ENCODE assay signal across 1 cellular context in the genomic region with DNA sequence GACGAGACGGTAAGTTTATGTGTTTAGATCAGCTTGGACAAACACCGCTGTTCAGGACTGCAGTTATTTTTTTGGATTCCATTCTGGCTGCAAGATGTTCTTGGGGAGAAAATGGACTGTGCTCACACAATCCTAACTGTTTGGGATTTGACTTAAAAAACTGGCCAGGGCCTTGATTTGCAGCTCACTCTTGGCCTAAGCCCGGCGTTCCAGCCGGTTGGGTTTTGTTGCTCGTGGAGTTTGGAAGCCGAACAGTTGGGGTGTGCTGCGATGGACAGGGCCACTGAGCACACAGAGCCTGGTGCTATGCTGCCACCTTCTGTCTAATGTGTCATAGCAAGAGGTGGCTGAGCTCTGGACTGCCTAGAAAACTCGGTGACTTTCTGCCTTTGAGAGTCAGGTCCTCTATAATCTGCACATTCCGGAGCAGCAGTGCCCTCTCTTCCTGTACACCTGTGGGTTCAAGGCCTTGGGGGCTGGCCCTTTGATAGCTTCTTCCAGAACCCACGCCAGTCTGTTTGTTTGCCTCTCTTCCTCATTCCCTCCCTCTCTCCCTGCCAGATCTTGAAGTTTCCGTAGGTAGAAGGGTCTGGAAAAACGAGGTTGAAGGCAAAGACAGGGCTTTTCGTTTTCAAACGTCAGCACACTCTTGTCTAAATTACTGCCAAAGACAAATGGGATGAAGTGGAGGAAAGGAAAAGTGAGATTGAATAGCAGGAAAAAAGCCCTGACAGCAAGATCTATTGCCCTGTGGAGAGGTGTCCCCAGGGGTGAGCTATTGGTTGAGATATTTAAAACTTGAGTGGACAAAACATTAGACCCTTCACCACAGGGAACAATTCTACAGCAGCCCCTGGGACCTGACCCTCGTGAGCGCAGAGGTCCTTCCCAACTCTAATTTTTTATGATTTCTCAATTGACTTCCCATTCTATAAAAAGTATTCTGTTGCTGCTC.
TF ChIP-seq lines count a peak whose summit lies in the region.

No MANE protein-coding gene starts in this region.

TF ChIP-seq in WTC11, 78 proteins besides CTCF, POLR2A, EP300 and RAD21 (continued from another document):
- TF ChIP-seq, protein P1, sequence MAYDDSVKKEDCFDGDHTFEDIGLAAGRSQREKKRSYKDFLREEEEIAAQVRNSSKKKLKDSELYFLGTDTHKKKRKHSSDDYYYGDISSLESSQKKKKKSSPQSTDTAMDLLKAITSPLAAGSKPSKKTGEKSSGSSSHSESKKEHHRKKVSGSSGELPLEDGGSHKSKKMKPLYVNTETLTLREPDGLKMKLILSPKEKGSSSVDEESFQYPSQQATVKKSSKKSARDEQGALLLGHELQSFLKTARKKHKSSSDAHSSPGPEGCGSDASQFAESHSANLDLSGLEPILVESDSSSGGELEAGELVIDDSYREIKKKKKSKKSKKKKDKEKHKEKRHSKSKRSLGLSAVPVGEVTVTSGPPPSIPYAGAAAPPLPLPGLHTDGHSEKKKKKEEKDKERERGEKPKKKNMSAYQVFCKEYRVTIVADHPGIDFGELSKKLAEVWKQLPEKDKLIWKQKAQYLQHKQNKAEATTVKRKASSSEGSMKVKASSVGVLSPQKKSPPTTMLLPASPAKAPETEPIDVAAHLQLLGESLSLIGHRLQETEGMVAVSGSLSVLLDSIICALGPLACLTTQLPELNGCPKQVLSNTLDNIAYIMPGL (CRISPR knock-in tag; IDR thresholded peaks at IDR 0.05), result no peak
- no peak for TF ChIP-seq RORB (CRISPR knock-in tag; IDR thresholded peaks at IDR 0.05)
- no peak for TF ChIP-seq SMAD3 (CRISPR knock-in tag; IDR thresholded peaks at IDR 0.05; ENCODE audit: borderline replicate concordance)
- no peak for TF ChIP-seq NFYB (CRISPR knock-in tag; conservative IDR thresholded peaks at IDR 0.05; ENCODE audit: low read depth)
TF ChIP-seq in WTC11: peak in this region for 0.
